24 cellular contexts compared by ENCODE assay signal in the genomic region with DNA sequence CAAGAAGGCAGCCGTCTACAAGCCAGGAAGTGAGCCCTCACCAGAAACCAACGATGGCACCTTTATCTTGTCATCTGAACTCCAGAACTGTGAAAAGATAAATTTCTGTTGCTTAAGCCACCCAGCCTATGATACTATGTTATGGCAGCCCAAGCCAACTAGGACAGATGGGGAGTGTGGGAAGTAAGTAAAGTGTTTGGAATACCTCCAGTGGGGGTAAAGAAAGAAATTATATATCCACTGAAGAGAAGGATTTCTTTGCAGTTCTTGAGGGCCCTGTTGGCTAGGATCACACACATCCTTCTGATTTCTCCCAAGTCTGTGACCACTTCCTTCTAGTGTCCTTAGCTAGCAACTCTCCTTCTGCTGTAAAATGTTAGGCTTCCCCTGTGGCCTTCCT.
"Had no signal": no experiment of that assay in that cellular context is flagged by ENCODE, and none has a peak within 500 bp of the region (broad histone marks: within the 10 kb centered on the region; RNA-seq: fewer than 3 reads in every experiment).

No MANE protein-coding gene starts in this region.

- H3K9ac ChIP-seq: KMS-11 had no signal

- H3K4me1 ChIP-seq: SJSA1 had no signal

- H3K4me3 ChIP-seq: SJSA1, SK-N-MC had no signal

- DNase-seq: Kasumi-1, MM.1S, NCI-H1048, NCI-H1105, NCI-H1417, NCI-H1436 treated with DMSO at 0.1 percent for 48 hours, NCI-H1694, NCI-H187 treated with DMSO at 0.1 percent for 48 hours, NCI-H2029 treated with DMSO at 0.1 percent for 48 hours, NCI-H2171 treated with DMSO at 0.1 percent for 48 hours, NCI-H345, NCI-H524 treated with DMSO at 0.1 percent for 48 hours, NCI-H69, NCI-H774, Right ventricle myocardium superior, RPMI8226, SIG-M5, SW 1271, T-cell had no signal

- H3K4me3 Mint-ChIP-seq: T-cell had no signal

- H3K4me1 Mint-ChIP-seq: T-cell had no signal

- H3K27ac ChIP-seq: KMS-11, SJSA1, SK-N-MC had no signal

- FAIRE-seq: HepG2, RCC 7860 had no signal

- ATAC-seq: HepG2, T-cell had no signal

- H3K27ac Mint-ChIP-seq: T-cell had no signal

- H3K36me3 Mint-ChIP-seq: T-cell had no signal

- H3K4me2 ChIP-seq: KMS-11 had no signal

- H3K36me3 ChIP-seq: SJSA1 had no signal

- H3K9me3 ChIP-seq: SJSA1 had no signal
